26 cellular contexts compared by ENCODE assay signal in genomic region chr13:106819413-106820180, GRCh38.
"Had no signal": no experiment of that assay in that cellular context is flagged by ENCODE, and none has a peak within 500 bp of the region (broad histone marks: within the 10 kb centered on the region; RNA-seq: fewer than 3 reads in every experiment).

No MANE protein-coding gene starts in this region.

- H3K4me1 ChIP-seq: breast epithelium, esophagus muscularis mucosa, foreskin keratinocyte, left lung, lower lobe of right lung, right atrium auricular region, uterus had no signal

- H3K9me3 ChIP-seq: breast epithelium, esophagus muscularis mucosa, left lung, lower lobe of right lung, right atrium auricular region, thoracic aorta, uterus had no signal

- H3K27ac Mint-ChIP-seq: activated B cell treated with CpG ODN at 0.5 μM for 24 hours; activated CD8-positive, alpha-beta T cell treated with anti-CD3 and anti-CD28 coated beads for 36 hours; activated T-helper 17 cell treated with anti-CD3 and anti-CD28 coated beads, Interleukin-2, amount 50 U/mL, for 72 hours; natural killer cell; neural progenitor cell; type B pancreatic cell had no signal

- DNase-seq: activated B cell treated with CpG ODN at 0.5 μM for 24 hours; activated CD4-positive, alpha-beta T cell treated with anti-CD3 and anti-CD28 coated beads, Interleukin-2, amount 50 U/mL, for 1 hour; activated CD8-positive, alpha-beta T cell treated with anti-CD3 and anti-CD28 coated beads for 36 hours; activated gamma-delta T cell treated with Interleukin-2 at 50 U/mL for 16 hours; activated naive CD4-positive, alpha-beta T cell treated with anti-CD3 and anti-CD28 coated beads, Interleukin-2, amount 50 U/mL, for 16 hours; activated T-cell treated with anti-CD3 and anti-CD28 coated beads, Interleukin-2, amount 50 U/mL, for 4 hours; dermis blood vessel endothelial cell; effector CD4-positive, alpha-beta T cell; foreskin keratinocyte; kidney glomerular epithelial cell; left lung; lower lobe of right lung; mesenchymal stem cell; natural killer cell; occipital lobe; stimulated activated CD4-positive, alpha-beta T cell treated with anti-CD3 and anti-CD28 coated beads, Interleukin-2, amount 100 ng/mL, for 24 hours; stimulated activated naive CD8-positive, alpha-beta T cell treated with anti-CD3 and anti-CD28 coated beads, Interleukin-15, Interleukin-2, amounts not matched to agents 100 U/mL and 50 U/mL, for 24 hours; uterus had no signal

- H3K4me3 Mint-ChIP-seq: activated B cell treated with CpG ODN at 0.5 μM for 24 hours; activated CD8-positive, alpha-beta T cell treated with anti-CD3 and anti-CD28 coated beads for 36 hours; activated T-cell treated with anti-CD3 and anti-CD28 coated beads, Interleukin-2, amount 50 U/mL, for 4 hours; activated T-helper 17 cell treated with anti-CD3 and anti-CD28 coated beads, Interleukin-2, amount 50 U/mL, for 72 hours; natural killer cell; neural progenitor cell; type B pancreatic cell had no signal

- H3K9ac ChIP-seq: neural progenitor cell had no signal

- H3K27ac ChIP-seq: breast epithelium, esophagus muscularis mucosa, foreskin keratinocyte, left lung, lower lobe of right lung, neural progenitor cell, right atrium auricular region, thoracic aorta, uterus had no signal

- H3K4me2 ChIP-seq: neural progenitor cell, smooth muscle cell had no signal

- H3K27me3 ChIP-seq: breast epithelium, esophagus muscularis mucosa, foreskin keratinocyte, left lung, neural progenitor cell, right atrium auricular region, uterus had no signal

- H3K4me1 Mint-ChIP-seq: activated B cell treated with CpG ODN at 0.5 μM for 24 hours; activated T-helper 17 cell treated with anti-CD3 and anti-CD28 coated beads, Interleukin-2, amount 50 U/mL, for 72 hours; natural killer cell had no signal

- H3K9me3 Mint-ChIP-seq: activated B cell treated with CpG ODN at 0.5 μM for 24 hours; activated T-cell treated with anti-CD3 and anti-CD28 coated beads, Interleukin-2, amount 50 U/mL, for 4 hours; type B pancreatic cell had no signal

- H3K4me3 ChIP-seq: breast epithelium, esophagus muscularis mucosa, left lung, lower lobe of right lung, neural progenitor cell, right atrium auricular region, smooth muscle cell, thoracic aorta, uterus had no signal

- H3K36me3 Mint-ChIP-seq: natural killer cell, neural progenitor cell, type B pancreatic cell had no signal

- H3K27me3 Mint-ChIP-seq: activated B cell treated with CpG ODN at 0.5 μM for 24 hours; activated CD8-positive, alpha-beta T cell treated with anti-CD3 and anti-CD28 coated beads for 36 hours; type B pancreatic cell had no signal

- H3K36me3 ChIP-seq: breast epithelium, esophagus muscularis mucosa, left lung, lower lobe of right lung, neural progenitor cell, right atrium auricular region, thoracic aorta, uterus had no signal

- H2AFZ ChIP-seq: neural progenitor cell had no signal

- ATAC-seq: activated CD8-positive, alpha-beta T cell treated with anti-CD3 and anti-CD28 coated beads for 36 hours; activated T-cell treated with anti-CD3 and anti-CD28 coated beads, Interleukin-2, amount 50 U/mL, for 4 hours; activated T-helper 17 cell treated with anti-CD3 and anti-CD28 coated beads, Interleukin-2, amount 50 U/mL, for 72 hours; foreskin keratinocyte; left lung; lower lobe of right lung; natural killer cell; stimulated activated naive CD8-positive, alpha-beta T cell treated with anti-CD3 and anti-CD28 coated beads, Interleukin-15, Interleukin-2, amounts not matched to agents 100 U/mL and 50 U/mL, for 24 hours had no signal
